In genomic region chr18:50429207-50429948, GRCh38 we compare ENCODE assay signal across 8 cellular contexts. TPM values are rescaled to one million over a fixed set of nuclear protein-coding genes. Genes with fewer than 3 reads are reported as not detected.
DNase-seq lines count a peak whose midpoint lies in the region; ATAC-seq and TF ChIP-seq lines count a peak whose summit lies in the region.

No MANE protein-coding gene starts in this region.

- H3K9me3 ChIP-seq in Panc1 (ENCODE audit: control insufficient read depth, insufficient read depth, low read depth, low read length) (no peaks in the 10 kb centered on the region), gastrocnemius medialis (no peaks in the 10 kb centered on the region)

- in situ Hi-C loops in Panc1 (cut with HindIII; ENCODE audit: low pct_unique_long_range_greater_than_20kb, low sequenced_read_pairs): no loop called here
- in situ Hi-C loops in gastrocnemius medialis (cut with MboI; ENCODE audit: low sequenced_read_pairs in 4 of 4): no loop called here

- no peak for TF ChIP-seq POLR2A in gastrocnemius medialis (IDR thresholded peaks at IDR 0.05)

- CTCF ChIA-PET in Calu3 (lab: Charles Lee): interaction anchor here (0.7 to 1.6 kb wide), 5 partner anchors 9 to 211 kb away, joined by 3 to 9 read pairs (median 3); partner anchors contain the start of gene MBD1
- CTCF ChIA-PET in HEK293T (lab: Yijun Ruan, JAX): interaction anchor here (0.5 to 1.5 kb wide), 9 partner anchors 10 to 915 kb away, joined by 3 to 6 read pairs (median 3); no protein-coding TSS in a partner anchor
- CTCF ChIA-PET in Panc1 (lab: Charles Lee): interaction anchor here (0.7 to 1.4 kb wide), 3 partner anchors 17 to 274 kb away, joined by 3 to 5 read pairs (median 3); no protein-coding TSS in a partner anchor

- no peak overlapping the region for H3K27ac ChIP-seq in Panc1 (ENCODE audit: low read length)
- no peak overlapping the region for H3K27ac ChIP-seq in gastrocnemius medialis

- no peak overlapping the region for H3K4me3 ChIP-seq in Panc1 (ENCODE audit: low read depth in 2 of 2, low read length in 2 of 2)
- H3K4me3 ChIP-seq in gastrocnemius medialis: no peak overlapping the region

- intact Hi-C loops in Calu3 (cut with micrococcal nuclease; ENCODE audit: unreplicated experiment): loop anchor here (1.0 kb wide), 1 partner anchor 211 kb away; no protein-coding TSS in a partner anchor
- intact Hi-C loops in Panc1 (cut with micrococcal nuclease; ENCODE audit: unreplicated experiment): no loop called here
- intact Hi-C loops in gastrocnemius medialis (cut with DNase I; ENCODE audit: low total_unique reads): loop anchor here (5.0 kb wide), 1 partner anchor 142 kb away; the partner anchor contains the start of gene CXXC1

- peaks cover 2% of the 10 kb centered on the region for H3K9me3 Mint-ChIP-seq in Calu3 (ENCODE audit: low read depth, unreplicated experiment)

- no peak overlapping the region for H3K4me3 Mint-ChIP-seq in Calu3 (ENCODE audit: low read depth, unreplicated experiment)

- peak; percentile 30 for DNase-seq in Calu3
- DNase-seq in HEK293T (ENCODE audit: extremely low spot score): peak; percentile 6
- no peak for DNase-seq in Panc1 (ENCODE audit: low read depth, low spot score)
- peak; percentile 47 for DNase-seq in fibroblast of peridontal ligament (ENCODE audit: extremely low read depth)
- no peak for DNase-seq in gastrocnemius medialis
- no peak for DNase-seq in GM19240 (ENCODE audit: insufficient read length, low spot score)
- DNase-seq in HuH-7 (ENCODE audit: low spot score): no peak

- H3K4me1 ChIP-seq in Panc1 (ENCODE audit: control insufficient read depth, insufficient read depth, low read length): no peaks in the 10 kb centered on the region
- no peaks in the 10 kb centered on the region for H3K4me1 ChIP-seq in gastrocnemius medialis

- H3K4me1 Mint-ChIP-seq in Calu3 (ENCODE audit: low read depth, unreplicated experiment): no peaks in the 10 kb centered on the region

- TF ChIP-seq CTCF in Calu3 (IDR thresholded peaks at IDR 0.05; ENCODE audit: unreplicated experiment) (peak; percentile 54), Panc1 (IDR thresholded peaks at IDR 0.05) (peak; percentile 37; the same call in 1 of the 2 replicates), gastrocnemius medialis (IDR thresholded peaks at IDR 0.05 in 4 of 5, conservative IDR thresholded peaks at IDR 0.05 in 1 of 5) (peak in 3 of 5 experiments; percentile 15 to 55 (median 33))

- H3K27me3 Mint-ChIP-seq in Calu3 (ENCODE audit: unreplicated experiment): peaks cover 41% of the 10 kb centered on the region

- H3K36me3 ChIP-seq in Panc1 (ENCODE audit: control insufficient read depth, insufficient read depth, low read length) (no peaks in the 10 kb centered on the region), gastrocnemius medialis (no peaks in the 10 kb centered on the region)

- POLR2A ChIA-PET in HEK293T (lab: Yijun Ruan, JAX) (no interaction called here), Panc1 (lab: Charles Lee) (no interaction called here)

- H3K36me3 Mint-ChIP-seq in Calu3 (ENCODE audit: insufficient read depth, unreplicated experiment): no peaks in the 10 kb centered on the region

- BruUV-seq in Calu3 (replicated peaks; lab: Mats Ljungman, UMichigan) (no TSS peak), Panc1 (replicated peaks; lab: Mats Ljungman, UMichigan) (no TSS peak)

- H3K27me3 ChIP-seq in Panc1 (ENCODE audit: control insufficient read depth, insufficient read depth, low read length) (no peaks in the 10 kb centered on the region), gastrocnemius medialis (no peaks in the 10 kb centered on the region)

- H3K27ac Mint-ChIP-seq in Calu3 (ENCODE audit: unreplicated experiment): no peak overlapping the region

- ATAC-seq in Panc1 (no peak), gastrocnemius medialis (no peak), GM21390 (IDR thresholded peaks at IDR 0.05; ENCODE audit: unreplicated experiment) (no peak)

TF ChIP-seq in HEK293T, 16 proteins besides CTCF, POLR2A, EP300 and RAD21:
- TF ChIP-seq L3MBTL2 (conservative IDR thresholded peaks at IDR 0.05) (no peak), PKNOX1 (IDR thresholded peaks at IDR 0.05) (no peak), CTBP1 (IDR thresholded peaks at IDR 0.05; ENCODE audit: borderline replicate concordance) (no peak), FOXM1 (IDR thresholded peaks at IDR 0.05; ENCODE audit: borderline replicate concordance) (no peak), ARNT (IDR thresholded peaks at IDR 0.05) (no peak), FOXA1 (IDR thresholded peaks at IDR 0.05) (no peak), TARDBP (IDR thresholded peaks at IDR 0.05) (no peak), LEF1 (IDR thresholded peaks at IDR 0.05; ENCODE audit: borderline replicate concordance) (no peak), BHLHE40 (IDR thresholded peaks at IDR 0.05; ENCODE audit: borderline replicate concordance) (no peak), NFRKB (IDR thresholded peaks at IDR 0.05) (no peak), ELF4 (IDR thresholded peaks at IDR 0.05) (no peak), ZNF384 (IDR thresholded peaks at IDR 0.05) (no peak), SUZ12 (IDR thresholded peaks at IDR 0.05) (no peak), SP1 (IDR thresholded peaks at IDR 0.05) (no peak), HDGF (IDR thresholded peaks at IDR 0.05; ENCODE audit: borderline replicate concordance) (no peak)
TF ChIP-seq in HEK293T: peak in this region for 0.

RNA-seq across cellular contexts. Expression of gene SKA1, which starts 54.5 kb away (rescaled TPM):
- total RNA-seq in Calu3 (2022) (20.3 and 22.5 TPM in 2 replicates), Panc1 (2021; ENCODE audit: unreplicated experiment) (22.1 TPM), gastrocnemius medialis (under 1 TPM in 2 of 4 donors, not detected in 2; 0.15 to 0.16 TPM)
- 4.5 TPM for polyA plus RNA-seq in Panc1 (2012; ENCODE audit: insufficient read length)

Comparison
In these comparisons a context has a peak if more than half of its experiments do, and no peak if none do; other contexts are left out.
1. DNase-seq: peak in Calu3 (single experiment), HEK293T (single experiment) and fibroblast of peridontal ligament (single experiment); none in Panc1 (single experiment), gastrocnemius medialis (0 of 2), GM19240 (single experiment) and HuH-7 (single experiment).
2. RNA of gene SKA1, which starts 54.5 kb away (total RNA-seq): 20.3 to 22.5 TPM in Calu3 and 22.1 TPM in Panc1 (single experiment); 0.15 to 0.16 TPM in gastrocnemius medialis; every median in the first group is over 10 times any median in the second.
3. Peak in every context shown above with its lines, with median percentiles within 50 percentile points of each other: CTCF ChIP-seq.